Comparison of ENCODE assay signal across 19 cellular contexts in the genomic region with DNA sequence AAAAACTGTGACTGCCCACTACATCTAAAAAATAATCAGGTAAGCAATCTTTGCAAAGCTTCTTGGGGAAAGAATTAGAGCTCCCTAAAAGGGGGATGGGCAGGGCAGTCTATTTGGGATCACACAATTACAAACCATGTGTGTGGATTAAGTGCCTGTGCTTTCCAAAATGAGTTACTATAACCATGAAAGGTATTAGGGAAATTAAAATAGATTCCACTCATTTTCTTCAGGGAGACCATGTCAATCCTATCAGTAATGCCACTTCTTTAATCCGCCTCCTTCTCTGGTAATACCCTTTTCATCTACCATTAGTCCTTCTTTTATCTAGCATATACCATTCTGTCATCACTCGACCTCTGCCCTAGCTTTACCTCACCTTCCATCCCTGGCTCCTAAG. TPM values are rescaled to one million over a fixed set of nuclear protein-coding genes. Genes with fewer than 3 reads are reported as not detected.
DNase-seq lines count a peak whose midpoint lies in the region; ATAC-seq and TF ChIP-seq lines count a peak whose summit lies in the region.
"Had no signal": no experiment of that assay in that cellular context is flagged by ENCODE, and none has a peak within 500 bp of the region (broad histone marks: within the 10 kb centered on the region; RNA-seq: fewer than 3 reads in every experiment).

No MANE protein-coding gene starts in this region.

- H3K27ac Mint-ChIP-seq in activated CD4-positive, alpha-beta T cell treated with anti-CD3 and anti-CD28 coated beads, Interleukin-2, amount 10 ng/mL, durations not matched to agents 7 days and 5 days = no peak overlapping the region
- no peak overlapping the region for H3K27ac Mint-ChIP-seq in naive thymus-derived CD8-positive, alpha-beta T cell
- H3K27ac Mint-ChIP-seq: CD4-positive, CD25-positive, alpha-beta regulatory T cell; CD8-positive, alpha-beta memory T cell had no signal

- TF ChIP-seq RAD21 in SK-N-SH (IDR thresholded peaks at IDR 0.05; ENCODE audit: low read length) = no peak

- 83 to 89% methylated on average over 2 of the region's 2 CpGs for WGBS in lower leg skin, 2 donors
- 22% methylated on average over 2 of the region's 2 CpGs for WGBS in SK-N-SH (ENCODE audit: low lambda C conversion rate)

- H3K36me3 ChIP-seq in RWPE2 (ENCODE audit: low read depth) = 0 out of 2 replicates have a peak, but pooled peaks cover 2% of the 10 kb centered on the region
- H3K36me3 ChIP-seq in SK-N-SH (replicated peaks in 1 of 2; ENCODE audit: control insufficient read depth in 1 of 2, insufficient read depth in 2 of 2, low read length in 1 of 2) = no peaks in the 10 kb centered on the region
- H3K36me3 ChIP-seq: BE2C had no signal

- H3K27me3 Mint-ChIP-seq in activated CD4-positive, alpha-beta T cell treated with anti-CD3 and anti-CD28 coated beads, Interleukin-2, amount 10 ng/mL, durations not matched to agents 7 days and 5 days = no peaks in the 10 kb centered on the region
- H3K27me3 Mint-ChIP-seq in naive thymus-derived CD8-positive, alpha-beta T cell = peaks cover 0 to 7% (median 2%) of the 10 kb centered on the region in 5 donors
- H3K27me3 Mint-ChIP-seq: CD4-positive, CD25-positive, alpha-beta regulatory T cell had no signal

- intact Hi-C loops in lower leg skin (cut with DNase I; ENCODE audit: low total_unique reads) = no loop called here

- TF ChIP-seq EP300 in SK-N-SH (IDR thresholded peaks at IDR 0.05; ENCODE audit: borderline replicate concordance in 1 of 2, low read depth in 1 of 2, low read length in 1 of 2) = no peak

- peak; percentile 95 for DNase-seq in NCI-H82 (lab: John Stamatoyannopoulos, UW)
- DNase-seq in RWPE2 (ENCODE audit: low spot score) = no peak
- no peak for DNase-seq in epithelial cell of prostate (ENCODE audit: low read depth, low spot score)
- no peak for DNase-seq in activated CD4-positive, alpha-beta T cell treated with anti-CD3 and anti-CD28 coated beads, Interleukin-2, amount 10 ng/mL, durations not matched to agents 7 days and 5 days
- no peak for DNase-seq in lower leg skin (ENCODE audit: low spot score in 2 of 2)
- no peak for DNase-seq in naive thymus-derived CD8-positive, alpha-beta T cell
- DNase-seq in SK-N-SH = no peak
- DNase-seq: ACHN; BE2C; C1 segment of cervical spinal cord; CD4-positive, CD25-positive, alpha-beta regulatory T cell; CD8-positive, alpha-beta memory T cell; COR-L47; DMS153; DMS79; GDM1; GOT3; H9 had no signal

- no peaks in the 10 kb centered on the region for H3K9me2 ChIP-seq in SK-N-SH

- no peaks in the 10 kb centered on the region for H3K36me3 Mint-ChIP-seq in activated CD4-positive, alpha-beta T cell treated with anti-CD3 and anti-CD28 coated beads, Interleukin-2, amount 10 ng/mL, durations not matched to agents 7 days and 5 days (ENCODE audit: low read depth)
- H3K36me3 Mint-ChIP-seq in naive thymus-derived CD8-positive, alpha-beta T cell = no peaks in the 10 kb centered on the region
- H3K36me3 Mint-ChIP-seq: CD4-positive, CD25-positive, alpha-beta regulatory T cell; CD8-positive, alpha-beta memory T cell had no signal

- H3K27me3 ChIP-seq in RWPE2 (ENCODE audit: insufficient read depth, poor library complexity, severe bottlenecking) = no peaks in the 10 kb centered on the region
- H3K27me3 ChIP-seq in SK-N-SH (ENCODE audit: insufficient read depth) = no peaks in the 10 kb centered on the region

- H3F3A ChIP-seq in SK-N-SH (replicated peaks; ENCODE audit: insufficient read depth) = no peaks in the 10 kb centered on the region

- no peak for ATAC-seq in RWPE2 (ENCODE audit: low read depth)
- no peak for ATAC-seq in naive thymus-derived CD8-positive, alpha-beta T cell

- no peaks in the 10 kb centered on the region for H4K20me1 ChIP-seq in SK-N-SH (ENCODE audit: insufficient read depth)

- H3K79me2 ChIP-seq in SK-N-SH (ENCODE audit: insufficient read depth) = no peaks in the 10 kb centered on the region

- H3K27ac ChIP-seq in RWPE2 (ENCODE audit: poor library complexity, severe bottlenecking) (peak overlapping the region; percentile 59), epithelial cell of prostate (peak overlapping the region; percentile 87), SK-N-SH (ENCODE audit: low read depth in 2 of 2, low read length in 1 of 2) (no peak overlapping the region)
- H3K27ac ChIP-seq: HL-60 had no signal

- no peaks in the 10 kb centered on the region for H3K9me3 ChIP-seq in RWPE2 (ENCODE audit: severe bottlenecking)
- H3K9me3 ChIP-seq in SK-N-SH = no peaks in the 10 kb centered on the region
- H3K9me3 ChIP-seq: BE2C had no signal

- H3K4me1 ChIP-seq in RWPE2 (ENCODE audit: insufficient read depth, poor library complexity, severe bottlenecking) (peaks cover 34% of the 10 kb centered on the region), SK-N-SH (ENCODE audit: control insufficient read depth in 1 of 2, insufficient read depth in 2 of 2, low read depth in 1 of 2, low read length in 1 of 2) (peaks cover 0 to 5% of the 10 kb centered on the region in 2 experiments; a peak in 1 of 4 replicates)
- H3K4me1 ChIP-seq: BE2C had no signal

- H3K4me3 ChIP-seq in RWPE2 (ENCODE audit: severe bottlenecking) = no peak overlapping the region
- no peak overlapping the region for H3K4me3 ChIP-seq in lower leg skin (ENCODE audit: low read depth, poor library complexity, severe bottlenecking)
- no peak overlapping the region for H3K4me3 ChIP-seq in SK-N-SH (ENCODE audit: low read depth in 2 of 2, low read length in 1 of 2)

- H3K9ac ChIP-seq in SK-N-SH = no peak overlapping the region

- POLR2A ChIA-PET in activated CD4-positive, alpha-beta T cell treated with anti-CD3 and anti-CD28 coated beads, Interleukin-2, amount 10 ng/mL, durations not matched to agents 7 days and 5 days (lab: Charles Lee) = no interaction called here
- POLR2A ChIA-PET in naive thymus-derived CD8-positive, alpha-beta T cell (lab: Charles Lee) = no interaction called here
- POLR2A ChIA-PET in SK-N-SH (lab: Yijun Ruan, JAX) = no interaction called here

- no peak for TF ChIP-seq POLR2A in lower leg skin (IDR thresholded peaks at IDR 0.05)

- no peak overlapping the region for H2AFZ ChIP-seq in SK-N-SH (ENCODE audit: low read depth)

- TF ChIP-seq CTCF in RWPE2 (IDR thresholded peaks at IDR 0.05; ENCODE audit: poor library complexity, severe bottlenecking) (no peak), lower leg skin (IDR thresholded peaks at IDR 0.05) (no peak), SK-N-SH (IDR thresholded peaks at IDR 0.05) (no peak)

- CTCF ChIA-PET in activated CD4-positive, alpha-beta T cell treated with anti-CD3 and anti-CD28 coated beads, Interleukin-2, amount 10 ng/mL, durations not matched to agents 7 days and 5 days (lab: Charles Lee) = interaction anchor here (0.7 kb wide), 1 partner anchor 88 kb away, joined by 5 read pairs; no protein-coding TSS in a partner anchor
- CTCF ChIA-PET in SK-N-SH (lab: Yijun Ruan, JAX) = no interaction called here

- H3K4me2 ChIP-seq in SK-N-SH = no peak overlapping the region

- H3K4me1 Mint-ChIP-seq in activated CD4-positive, alpha-beta T cell treated with anti-CD3 and anti-CD28 coated beads, Interleukin-2, amount 10 ng/mL, durations not matched to agents 7 days and 5 days = no peaks in the 10 kb centered on the region
- no peaks in the 10 kb centered on the region for H3K4me1 Mint-ChIP-seq in naive thymus-derived CD8-positive, alpha-beta T cell
- H3K4me1 Mint-ChIP-seq: CD4-positive, CD25-positive, alpha-beta regulatory T cell; CD8-positive, alpha-beta memory T cell had no signal

- H3K4me3 Mint-ChIP-seq in activated CD4-positive, alpha-beta T cell treated with anti-CD3 and anti-CD28 coated beads, Interleukin-2, amount 10 ng/mL, durations not matched to agents 7 days and 5 days = no peak overlapping the region
- H3K4me3 Mint-ChIP-seq in naive thymus-derived CD8-positive, alpha-beta T cell = no peak overlapping the region
- H3K4me3 Mint-ChIP-seq: CD4-positive, CD25-positive, alpha-beta regulatory T cell; CD8-positive, alpha-beta memory T cell; H9 had no signal

- no peaks in the 10 kb centered on the region for H3K9me3 Mint-ChIP-seq in activated CD4-positive, alpha-beta T cell treated with anti-CD3 and anti-CD28 coated beads, Interleukin-2, amount 10 ng/mL, durations not matched to agents 7 days and 5 days
- H3K9me3 Mint-ChIP-seq in naive thymus-derived CD8-positive, alpha-beta T cell = no peaks in the 10 kb centered on the region
- H3K9me3 Mint-ChIP-seq: CD8-positive, alpha-beta memory T cell; H9 had no signal

TF ChIP-seq in SK-N-SH, 30 proteins besides CTCF, POLR2A, EP300 and RAD21 (continues in another document):
- TF ChIP-seq, protein P1, sequence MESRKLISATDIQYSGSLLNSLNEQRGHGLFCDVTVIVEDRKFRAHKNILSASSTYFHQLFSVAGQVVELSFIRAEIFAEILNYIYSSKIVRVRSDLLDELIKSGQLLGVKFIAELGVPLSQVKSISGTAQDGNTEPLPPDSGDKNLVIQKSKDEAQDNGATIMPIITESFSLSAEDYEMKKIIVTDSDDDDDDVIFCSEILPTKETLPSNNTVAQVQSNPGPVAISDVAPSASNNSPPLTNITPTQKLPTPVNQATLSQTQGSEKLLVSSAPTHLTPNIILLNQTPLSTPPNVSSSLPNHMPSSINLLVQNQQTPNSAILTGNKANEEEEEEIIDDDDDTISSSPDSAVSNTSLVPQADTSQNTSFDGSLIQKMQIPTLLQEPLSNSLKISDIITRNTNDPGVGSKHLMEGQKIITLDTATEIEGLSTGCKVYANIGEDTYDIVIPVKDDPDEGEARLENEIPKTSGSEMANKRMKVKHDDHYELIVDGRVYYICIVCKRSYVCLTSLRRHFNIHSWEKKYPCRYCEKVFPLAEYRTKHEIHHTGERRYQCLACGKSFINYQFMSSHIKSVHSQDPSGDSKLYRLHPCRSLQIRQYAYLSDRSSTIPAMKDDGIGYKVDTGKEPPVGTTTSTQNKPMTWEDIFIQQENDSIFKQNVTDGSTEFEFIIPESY (IDR thresholded peaks at IDR 0.05; ENCODE audit: borderline replicate concordance, low read depth) = no peak
- TF ChIP-seq, protein P2, sequence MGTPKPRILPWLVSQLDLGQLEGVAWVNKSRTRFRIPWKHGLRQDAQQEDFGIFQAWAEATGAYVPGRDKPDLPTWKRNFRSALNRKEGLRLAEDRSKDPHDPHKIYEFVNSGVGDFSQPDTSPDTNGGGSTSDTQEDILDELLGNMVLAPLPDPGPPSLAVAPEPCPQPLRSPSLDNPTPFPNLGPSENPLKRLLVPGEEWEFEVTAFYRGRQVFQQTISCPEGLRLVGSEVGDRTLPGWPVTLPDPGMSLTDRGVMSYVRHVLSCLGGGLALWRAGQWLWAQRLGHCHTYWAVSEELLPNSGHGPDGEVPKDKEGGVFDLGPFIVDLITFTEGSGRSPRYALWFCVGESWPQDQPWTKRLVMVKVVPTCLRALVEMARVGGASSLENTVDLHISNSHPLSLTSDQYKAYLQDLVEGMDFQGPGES (IDR thresholded peaks at IDR 0.05; ENCODE audit: low read depth, low read length) = no peak

RNA-seq across cellular contexts. Expression of a gene that starts 53.7 kb away (rescaled TPM):
- 1 to 10 TPM; 7.6 to 8.0 TPM for total RNA-seq in activated CD4-positive, alpha-beta T cell treated with anti-CD3 and anti-CD28 coated beads, Interleukin-2, amount 10 ng/mL, durations not matched to agents 7 days and 5 days
- 100 to 1,000 TPM in 1 of 4 donors, 10 to 100 TPM in 3; 53.6 to 115 (median 65.6) TPM for total RNA-seq in lower leg skin
- 1 to 10 TPM; 5.8 to 8.1 TPM for total RNA-seq in naive thymus-derived CD8-positive, alpha-beta T cell
- 1 to 10 TPM in 2 of 3 donors, under 1 TPM in 1; 0.38 to 2.2 (median 1.4) TPM for polyA plus RNA-seq in naive thymus-derived CD8-positive, alpha-beta T cell
- polyA plus RNA-seq in SK-N-SH (2012; rRNA removed) = 0.91 and 1.8 TPM in 2 replicates
- polyA plus RNA-seq in SK-N-SH (2012; cell fraction: cytosol; rRNA removed) = 0.79 and 0.80 TPM in 2 replicates
- polyA plus RNA-seq in SK-N-SH (2012; cell fraction: nucleus; rRNA removed) = 1.5 and 3.0 TPM in 2 replicates

Comparison
In these comparisons a context has a peak if more than half of its experiments do, and no peak if none do; other contexts are left out.
1. H3K27ac ChIP-seq: peak in RWPE2 (single experiment) and epithelial cell of prostate (single experiment); none in SK-N-SH (0 of 2).
2. RNA of a gene that starts 53.7 kb away (total RNA-seq): 53.6 to 115 TPM in lower leg skin; 5.8 to 8.1 TPM in naive thymus-derived CD8-positive, alpha-beta T cell and 7.6 to 8.0 TPM in activated CD4-positive, alpha-beta T cell treated with anti-CD3 and anti-CD28 coated beads, Interleukin-2, amount 10 ng/mL, durations not matched to agents 7 days and 5 days; every median in the first group is over 4 times any median in the second.